ENCODE assay signal across 34 cellular contexts in the genomic region with DNA sequence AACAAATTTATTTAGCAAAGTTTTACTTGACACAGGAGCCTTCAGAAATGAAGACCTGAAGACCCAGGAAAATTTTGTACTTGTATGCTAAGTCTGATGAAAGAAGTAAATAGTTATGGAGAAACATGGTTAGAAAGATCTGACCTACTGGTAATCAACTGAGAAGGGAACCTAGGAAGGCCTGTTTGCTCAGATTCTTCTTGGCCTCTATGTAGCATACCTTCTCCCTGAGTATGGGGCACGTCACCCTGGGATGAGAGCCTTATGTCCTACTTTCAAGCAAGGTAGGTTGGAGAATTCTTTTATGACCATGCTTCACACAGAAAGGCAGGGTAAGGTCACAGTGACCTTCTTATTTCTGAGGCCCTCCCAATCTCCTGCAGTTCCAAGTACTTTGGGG.
"Had no signal": no experiment of that assay in that cellular context is flagged by ENCODE, and none has a peak within 500 bp of the region (broad histone marks: within the 10 kb centered on the region; RNA-seq: fewer than 3 reads in every experiment).

No MANE protein-coding gene starts in this region.

- H3K27ac ChIP-seq: KMS-11 had no signal

- H3K4me3 ChIP-seq: MG63 had no signal

- DNase-seq: Kasumi-1, KG1, MG63, MM.1S, MV-4-11, NCI-H1048, NCI-H1092, NCI-H1092 treated with DMSO at 0.1 percent for 48 hours, NCI-H1105, NCI-H1105 treated with DMSO at 0.1 percent for 48 hours, NCI-H1417, NCI-H1417 treated with DMSO at 0.1 percent for 48 hours, NCI-H1436, NCI-H1436 treated with DMSO at 0.1 percent for 48 hours, NCI-H146, NCI-H1694, NCI-H1694 treated with DMSO at 0.1 percent for 48 hours, NCI-H187, NCI-H187 treated with DMSO at 0.1 percent for 48 hours, NCI-H1930, NCI-H2029, NCI-H2029 treated with DMSO at 0.1 percent for 48 hours, NCI-H2081, NCI-H2081 treated with DMSO at 0.1 percent for 48 hours, NCI-H2107, NCI-H2171, NCI-H2171 treated with DMSO at 0.1 percent for 48 hours, NCI-H2227 treated with DMSO at 0.1 percent for 48 hours, NCI-H226, NCI-H345, NCI-H446, NCI-H446 treated with DMSO at 0.1 percent for 48 hours, NCI-H510A had no signal

- H3K9ac ChIP-seq: KMS-11 had no signal

- H3K36me3 ChIP-seq: MG63 had no signal

- H3K4me2 ChIP-seq: KMS-11 had no signal

- H3K27me3 ChIP-seq: MG63 had no signal
